Comparison of ENCODE assay signal across 28 cellular contexts in genomic region chr6:109963598-109964170, GRCh38. TPM values are rescaled to one million over a fixed set of nuclear protein-coding genes. Genes with fewer than 3 reads are reported as not detected.
"Had no signal": no experiment of that assay in that cellular context is flagged by ENCODE, and none has a peak within 500 bp of the region (broad histone marks: within the 10 kb centered on the region; RNA-seq: fewer than 3 reads in every experiment).

No MANE protein-coding gene starts in this region.

- H3K36me3 ChIP-seq: heart left ventricle, neutrophil, right lobe of liver, tibial artery, upper lobe of left lung, uterus had no signal

- DNase-seq: cortex of kidney; dorsolateral prefrontal cortex; effector CD8-positive, alpha-beta T cell; heart left ventricle; hippocampal formation; kidney glomerular epithelial cell; naive thymus-derived CD4-positive, alpha-beta T cell; nephron progenitor cell; psoas muscle; retina; right lobe of liver; stimulated activated CD4-positive, alpha-beta T cell treated with anti-CD3 and anti-CD28 coated beads, Interleukin-15, amount 100 ng/mL, for 24 hours; stimulated activated CD4-positive, alpha-beta T cell treated with anti-CD3 and anti-CD28 coated beads, Interleukin-1b, Interleukin-23, amount 100 ng/mL, for 48 hours; stimulated activated CD4-positive, alpha-beta T cell treated with anti-CD3 and anti-CD28 coated beads, Interleukin-4, amount 100 ng/mL, for 24 hours; tibial artery; upper lobe of left lung; uterus had no signal

- FAIRE-seq: frontal cortex had no signal

- H3K4me3 Mint-ChIP-seq: naive thymus-derived CD4-positive, alpha-beta T cell; nephron progenitor cell; stimulated activated memory B cell treated with anti-CD40 and anti-IgM and Interleukin-4, amounts not matched to agents 10 μg/mL and 1 μg/mL and 100 μg/mL, for 72 hours; stimulated activated naive CD8-positive, alpha-beta T cell treated with anti-CD3 and anti-CD28 coated beads, Interleukin-15, Interleukin-2, amounts not matched to agents 100 ng/mL and 50 ng/mL, for 24 hours had no signal

- H3K36me3 Mint-ChIP-seq: naive thymus-derived CD4-positive, alpha-beta T cell; stimulated activated memory B cell treated with anti-CD40 and anti-IgM and Interleukin-4, amounts not matched to agents 10 μg/mL and 1 μg/mL and 100 μg/mL, for 72 hours had no signal

- ATAC-seq: heart left ventricle; naive thymus-derived CD4-positive, alpha-beta T cell; psoas muscle; right lobe of liver; stimulated activated memory B cell treated with anti-CD40 and anti-IgM and Interleukin-4, amounts not matched to agents 10 μg/mL and 1 μg/mL and 100 μg/mL, for 72 hours had no signal

- H3K4me1 ChIP-seq: heart left ventricle, psoas muscle, right lobe of liver, tibial artery, upper lobe of left lung, uterus had no signal

- H3K27ac ChIP-seq: dorsolateral prefrontal cortex, heart left ventricle, neutrophil, psoas muscle, right lobe of liver, tibial artery, upper lobe of left lung, uterus had no signal

- H3K9me3 Mint-ChIP-seq: nephron progenitor cell; stimulated activated naive CD8-positive, alpha-beta T cell treated with anti-CD3 and anti-CD28 coated beads, Interleukin-15, Interleukin-2, amounts not matched to agents 100 ng/mL and 50 ng/mL, for 24 hours had no signal

- H3K27me3 ChIP-seq: dorsolateral prefrontal cortex, heart left ventricle, right lobe of liver, upper lobe of left lung, uterus had no signal

- H3K9me3 ChIP-seq: neutrophil, right lobe of liver, tibial artery, upper lobe of left lung, uterus had no signal

- H3K4me1 Mint-ChIP-seq: naive thymus-derived CD4-positive, alpha-beta T cell; nephron progenitor cell; stimulated activated memory B cell treated with anti-CD40 and anti-IgM and Interleukin-4, amounts not matched to agents 10 μg/mL and 1 μg/mL and 100 μg/mL, for 72 hours had no signal

- H3K27ac Mint-ChIP-seq: naive thymus-derived CD4-positive, alpha-beta T cell; nephron progenitor cell; stimulated activated memory B cell treated with anti-CD40 and anti-IgM and Interleukin-4, amounts not matched to agents 10 μg/mL and 1 μg/mL and 100 μg/mL, for 72 hours; stimulated activated naive CD8-positive, alpha-beta T cell treated with anti-CD3 and anti-CD28 coated beads, Interleukin-15, Interleukin-2, amounts not matched to agents 100 ng/mL and 50 ng/mL, for 24 hours had no signal

- H3K4me3 ChIP-seq: dorsolateral prefrontal cortex, heart left ventricle, psoas muscle, right lobe of liver, tibial artery, upper lobe of left lung, uterus had no signal

RNA-seq across cellular contexts. Expression of gene GPR6, which starts 14.4 kb away (rescaled TPM):
- total RNA-seq: epithelial cell of proximal tubule; glomerular endothelial cell; heart left ventricle; liver; lung microvascular endothelial cell; mesenteric fat pad; mononuclear cell; naive thymus-derived CD4-positive, alpha-beta T cell; osteoblast; psoas muscle; right lobe of liver; upper lobe of left lung; uterus had no signal
- polyA plus RNA-seq: heart left ventricle; liver; naive thymus-derived CD4-positive, alpha-beta T cell; psoas muscle had no signal
